1 cellular context compared by ENCODE assay signal in genomic region chr20:805713-806112, GRCh38.
TF ChIP-seq lines count a peak whose summit lies in the region.

No MANE protein-coding gene starts in this region.

TF ChIP-seq in IMR-90, 13 proteins besides CTCF, POLR2A, EP300 and RAD21 (continued from another document):
- no peak for TF ChIP-seq MAFK (IDR thresholded peaks at IDR 0.05; ENCODE audit: low read depth, low read length)
- no peak for TF ChIP-seq BHLHE40 (IDR thresholded peaks at IDR 0.05; ENCODE audit: low read depth, low read length)
- no peak for TF ChIP-seq FOS (IDR thresholded peaks at IDR 0.05; ENCODE audit: low read depth, low read length)
- TF ChIP-seq, protein P1, sequence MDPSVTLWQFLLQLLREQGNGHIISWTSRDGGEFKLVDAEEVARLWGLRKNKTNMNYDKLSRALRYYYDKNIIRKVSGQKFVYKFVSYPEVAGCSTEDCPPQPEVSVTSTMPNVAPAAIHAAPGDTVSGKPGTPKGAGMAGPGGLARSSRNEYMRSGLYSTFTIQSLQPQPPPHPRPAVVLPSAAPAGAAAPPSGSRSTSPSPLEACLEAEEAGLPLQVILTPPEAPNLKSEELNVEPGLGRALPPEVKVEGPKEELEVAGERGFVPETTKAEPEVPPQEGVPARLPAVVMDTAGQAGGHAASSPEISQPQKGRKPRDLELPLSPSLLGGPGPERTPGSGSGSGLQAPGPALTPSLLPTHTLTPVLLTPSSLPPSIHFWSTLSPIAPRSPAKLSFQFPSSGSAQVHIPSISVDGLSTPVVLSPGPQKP (IDR thresholded peaks at IDR 0.05; ENCODE audit: borderline replicate concordance, low read depth, low read length) = no peak
- no peak for TF ChIP-seq NFE2L2 (IDR thresholded peaks at IDR 0.05; ENCODE audit: low read depth, low read length)
- TF ChIP-seq SMC3 (IDR thresholded peaks at IDR 0.05; ENCODE audit: low read depth, low read length) = no peak
- TF ChIP-seq RFX5 (IDR thresholded peaks at IDR 0.05; ENCODE audit: low read depth, low read length) = no peak
- TF ChIP-seq MXI1 (IDR thresholded peaks at IDR 0.05; ENCODE audit: borderline replicate concordance, low read depth, low read length) = no peak
TF ChIP-seq in IMR-90: peak in this region for 0.
